Comparison of ENCODE assay signal across 8 cellular contexts in genomic region chr15:93037341-93038063, GRCh38. TPM values are rescaled to one million over a fixed set of nuclear protein-coding genes. Genes with fewer than 3 reads are reported as not detected.
DNase-seq lines count a peak whose midpoint lies in the region; ATAC-seq and TF ChIP-seq lines count a peak whose summit lies in the region.

No MANE protein-coding gene starts in this region.

- no peak for ATAC-seq in HG03565 (IDR thresholded peaks at IDR 0.05; ENCODE audit: unreplicated experiment)

- TF ChIP-seq CTCF in epithelial cell of esophagus (IDR thresholded peaks at IDR 0.05; ENCODE audit: insufficient read depth, low read depth, low read length, missing control alignments) (peak; percentile 48), neutrophil (IDR thresholded peaks at IDR 0.05) (no peak), colonic mucosa (IDR thresholded peaks at IDR 0.05) (no peak)

- DNase-seq in D341Med (ENCODE audit: low spot score) (peak; percentile 70), NCI-H526 treated with DMSO at 0.1 percent for 48 hours (lab: John Stamatoyannopoulos, UW) (peak; percentile 50), epithelial cell of esophagus (ENCODE audit: low read depth) (peak; percentile 56), colonic mucosa (no peak), OCI-M2 (lab: John Stamatoyannopoulos, UW; ENCODE audit: unreplicated experiment) (no peak)
- DNase-seq in activated naive CD4-positive, alpha-beta T cell (lab: John Stamatoyannopoulos, UW), result no peak

- H3K9me3 ChIP-seq in neutrophil (no peaks in the 10 kb centered on the region), colonic mucosa (no peaks in the 10 kb centered on the region)

- H3K4me3 ChIP-seq in epithelial cell of esophagus (ENCODE audit: low read length) (no peak overlapping the region), neutrophil (ENCODE audit: low read depth in 1 of 2, low read length in 1 of 2) (peak overlapping the region; percentile 8 to 41), colonic mucosa (no peak overlapping the region)

- H3K4me1 ChIP-seq in neutrophil (ENCODE audit: control insufficient read depth in 1 of 2, insufficient read depth in 1 of 2, low read depth in 1 of 2, low read length in 1 of 2) (peaks cover 19 to 61% of the 10 kb centered on the region in 2 experiments), colonic mucosa (no peaks in the 10 kb centered on the region)

- H3K9ac ChIP-seq in colonic mucosa (ENCODE audit: low read depth in 2 of 2, low read length in 2 of 2), result no peak overlapping the region

- intact Hi-C loops in colonic mucosa (cut with DNase I), result loop anchor here (10.0 kb wide), 1 partner anchor 937 kb away; no protein-coding TSS in a partner anchor

- peak overlapping the region; percentile 67 for H3K27ac ChIP-seq in neutrophil
- H3K27ac ChIP-seq in colonic mucosa, result no peak overlapping the region

- H3K36me3 ChIP-seq in neutrophil (no peaks in the 10 kb centered on the region), colonic mucosa (no peaks in the 10 kb centered on the region)

- H3K27me3 ChIP-seq in neutrophil (no peaks in the 10 kb centered on the region), colonic mucosa (no peaks in the 10 kb centered on the region)

RNA-seq across cellular contexts. Expression of gene RGMA, which starts 51.5 kb away (rescaled TPM):
- total RNA-seq in colonic mucosa, result 10 to 100 TPM in 1 of 2 donors, 1 to 10 TPM in 1; 4.2 to 12.4 TPM

Comparison
In these comparisons a context has a peak if more than half of its experiments do, and no peak if none do; other contexts are left out.
1. DNase-seq: peak in D341Med (single experiment), NCI-H526 treated with DMSO at 0.1 percent for 48 hours (single experiment) and epithelial cell of esophagus (single experiment); none in colonic mucosa (single experiment), activated naive CD4-positive, alpha-beta T cell (0 of 4) and OCI-M2 (single experiment).
2. H3K4me3 ChIP-seq: peak in neutrophil (2 of 2); none in epithelial cell of esophagus (single experiment) and colonic mucosa (single experiment).